ENCODE assay signal across 18 cellular contexts in the genomic region with DNA sequence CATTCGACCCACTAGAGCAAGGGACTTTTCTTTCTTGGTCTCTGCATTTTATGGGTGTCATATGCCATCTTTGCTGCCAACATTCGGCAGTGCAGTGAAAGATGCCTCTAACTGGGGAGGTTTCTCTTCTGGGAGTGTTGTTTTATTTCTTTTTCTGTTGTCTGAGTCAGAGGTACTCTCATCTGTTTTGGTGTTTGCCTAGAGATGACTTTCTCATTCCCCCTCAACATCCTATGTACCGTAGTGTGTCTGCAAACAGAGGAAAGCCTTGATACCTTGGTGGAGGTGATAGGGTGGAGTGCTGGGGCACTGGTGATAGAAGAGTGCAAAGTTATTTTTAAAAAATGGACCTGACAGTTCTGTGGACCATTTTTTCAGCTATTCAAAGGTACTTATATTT.
"Had no signal": no experiment of that assay in that cellular context is flagged by ENCODE, and none has a peak within 500 bp of the region (broad histone marks: within the 10 kb centered on the region; RNA-seq: fewer than 3 reads in every experiment).

No MANE protein-coding gene starts in this region.

- H3K4me1 Mint-ChIP-seq: activated T-helper 17 cell treated with anti-CD3 and anti-CD28 coated beads, Interleukin-2, amount 50 U/mL, for 72 hours; neural crest cell had no signal

- H3K27ac ChIP-seq: left lung, prostate gland, right atrium auricular region, thoracic aorta, upper lobe of left lung had no signal

- H3K4me3 ChIP-seq: left lung, prostate gland, right atrium auricular region, thoracic aorta, upper lobe of left lung had no signal

- H3K36me3 Mint-ChIP-seq: activated naive CD4-positive, alpha-beta T cell treated with anti-CD3 and anti-CD28 coated beads, Interleukin-2, amount 50 U/mL, for 72 hours had no signal

- H3K4me1 ChIP-seq: prostate gland had no signal

- H3K9me3 Mint-ChIP-seq: activated T-helper 17 cell treated with anti-CD3 and anti-CD28 coated beads, Interleukin-2, amount 50 U/mL, for 72 hours; dendritic cell treated with granulocyte-macrophage colony-stimulating factor and Interleukin-4, amounts not matched to agents 40 ng/mL and 50 ng/mL, for 4 days had no signal

- DNase-seq: activated T-cell treated with anti-CD3 and anti-CD28 coated beads for 4 hours; amniotic stem cell; effector CD8-positive, alpha-beta T cell; foreskin fibroblast; hypothalamus; kidney; left lung; midbrain; T-helper 1 cell; T-helper 9 cell; upper lobe of left lung had no signal

- H3K9me3 ChIP-seq: left lung, prostate gland, right atrium auricular region, thoracic aorta, upper lobe of left lung had no signal

- H3K27me3 ChIP-seq: left lung, right atrium auricular region, upper lobe of left lung had no signal

- H3K27ac Mint-ChIP-seq: activated naive CD4-positive, alpha-beta T cell treated with anti-CD3 and anti-CD28 coated beads, Interleukin-2, amount 50 U/mL, for 72 hours; activated T-helper 17 cell treated with anti-CD3 and anti-CD28 coated beads, Interleukin-2, amount 50 U/mL, for 72 hours had no signal

- H3K36me3 ChIP-seq: left lung, prostate gland, right atrium auricular region, thoracic aorta, upper lobe of left lung had no signal

- ATAC-seq: activated T-helper 17 cell treated with anti-CD3 and anti-CD28 coated beads, Interleukin-2, amount 50 U/mL, for 72 hours; left lung had no signal

- H3K4me3 Mint-ChIP-seq: activated T-helper 17 cell treated with anti-CD3 and anti-CD28 coated beads, Interleukin-2, amount 50 U/mL, for 72 hours; dendritic cell treated with granulocyte-macrophage colony-stimulating factor and Interleukin-4, amounts not matched to agents 40 ng/mL and 50 ng/mL, for 4 days; neural crest cell had no signal

- H3K27me3 Mint-ChIP-seq: activated T-helper 17 cell treated with anti-CD3 and anti-CD28 coated beads, Interleukin-2, amount 50 U/mL, for 72 hours; dendritic cell treated with granulocyte-macrophage colony-stimulating factor and Interleukin-4, amounts not matched to agents 40 ng/mL and 50 ng/mL, for 4 days had no signal
